In the genomic region with DNA sequence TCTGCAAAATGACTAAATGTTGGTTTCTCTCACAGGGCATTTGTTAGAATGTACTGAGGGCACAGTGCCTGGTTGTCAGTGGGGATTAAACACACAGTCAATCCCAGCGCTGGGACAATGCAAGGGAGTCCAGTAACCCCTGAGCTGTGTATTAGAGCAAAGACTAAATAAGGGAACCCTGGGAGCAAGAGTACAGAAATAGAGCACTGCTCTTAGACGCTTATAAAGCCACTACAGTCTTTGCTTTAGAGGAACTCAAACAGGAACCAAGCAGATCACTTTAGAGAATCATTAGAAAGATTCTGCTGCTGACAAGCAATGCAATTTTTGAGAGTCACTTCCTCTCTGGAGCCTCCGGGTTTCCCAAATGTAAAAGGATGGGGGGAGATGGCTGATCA, we compare ENCODE assay signal across 22 cellular contexts.
DNase-seq lines count a peak whose midpoint lies in the region; ATAC-seq and TF ChIP-seq lines count a peak whose summit lies in the region.
"Had no signal": no experiment of that assay in that cellular context is flagged by ENCODE, and none has a peak within 500 bp of the region (broad histone marks: within the 10 kb centered on the region; RNA-seq: fewer than 3 reads in every experiment).

No MANE protein-coding gene starts in this region.

- intact Hi-C loops in left cardiac atrium (cut with DNase I), result no loop called here

- H3K4me3 ChIP-seq in OCI-LY3 (ENCODE audit: low read length) (no peak overlapping the region), suprapubic skin (no peak overlapping the region)
- H3K4me3 ChIP-seq: tibial artery had no signal

- TF ChIP-seq CTCF in OCI-LY3 (IDR thresholded peaks at IDR 0.05; ENCODE audit: low read depth, low read length), result no peak
- TF ChIP-seq CTCF in suprapubic skin (IDR thresholded peaks at IDR 0.05), result no peak

- H4K20me1 ChIP-seq in OCI-LY3 (ENCODE audit: insufficient read depth, low read length), result no peaks in the 10 kb centered on the region

- TF ChIP-seq POLR2A in suprapubic skin (IDR thresholded peaks at IDR 0.05), result no peak

- peak; percentile 32 for DNase-seq in NCI-H82 (lab: John Stamatoyannopoulos, UW)
- no peak for DNase-seq in NCI-H82 treated with DMSO at 0.1 percent for 48 hours (lab: John Stamatoyannopoulos, UW; ENCODE audit: unreplicated experiment)
- no peak for DNase-seq in left cardiac atrium
- DNase-seq in suprapubic skin (ENCODE audit: low spot score in 2 of 2), result no peak
- DNase-seq in activated gamma-delta T cell (lab: John Stamatoyannopoulos, UW), result no peak
- no peak for DNase-seq in activated CD8-positive, alpha-beta memory T cell treated with anti-CD3 and anti-CD28 coated beads, Interleukin-2, amount 50 U/mL, for 4 hours
- DNase-seq: activated CD4-positive, alpha-beta T cell treated with anti-CD3 and anti-CD28 coated beads for 1 hour; activated gamma-delta T cell treated with Interleukin-2 at 50 U/mL for 16 hours; amniotic stem cell; DMS79; HCEC 1CT; KG1; NCI-H2171 treated with DMSO at 0.1 percent for 48 hours; NCI-H748 treated with DMSO at 0.1 percent for 48 hours; small intestine; stimulated activated CD4-positive, alpha-beta T cell treated with anti-CD3 and anti-CD28 coated beads, Interleukin-4, amount 100 ng/mL, for 24 hours; stimulated activated CD8-positive, alpha-beta memory T cell treated with anti-CD3 and anti-CD28 coated beads, Interleukin-4, amount 100 ng/mL, for 48 hours; tibial artery had no signal

- H3K9me3 ChIP-seq in OCI-LY3 (ENCODE audit: insufficient read depth, low read length) (no peaks in the 10 kb centered on the region), suprapubic skin (no peaks in the 10 kb centered on the region)
- H3K9me3 ChIP-seq: tibial artery had no signal

- H3K9ac ChIP-seq in OCI-LY3 (ENCODE audit: low read length), result peak overlapping the region; percentile 39; the same call in 1 of the 2 replicates
- H3K9ac ChIP-seq: parathyroid adenoma had no signal

- H3K79me2 ChIP-seq in OCI-LY3 (ENCODE audit: low read length), result no peaks in the 10 kb centered on the region
- H3K79me2 ChIP-seq: parathyroid adenoma had no signal

- H3K27ac ChIP-seq in OCI-LY3 (ENCODE audit: low read length), result peak overlapping the region; percentile 45
- H3K27ac ChIP-seq in suprapubic skin, result peak overlapping the region; percentile 45
- H3K27ac ChIP-seq: 22Rv1, parathyroid adenoma had no signal

- H3K27me3 ChIP-seq in OCI-LY3 (ENCODE audit: low read depth, low read length) (no peaks in the 10 kb centered on the region), suprapubic skin (no peaks in the 10 kb centered on the region)
- H3K27me3 ChIP-seq: tibial artery had no signal

- TF ChIP-seq EP300 in suprapubic skin (IDR thresholded peaks at IDR 0.05), result no peak

- ATAC-seq in left cardiac atrium, result peak; percentile 36 to 46
- ATAC-seq in HG02759 (IDR thresholded peaks at IDR 0.05; ENCODE audit: unreplicated experiment), result no peak

- H2AFZ ChIP-seq in OCI-LY3 (ENCODE audit: low read depth, low read length), result peak overlapping the region; percentile 53; the same call in 1 of the 2 replicates
- H2AFZ ChIP-seq: parathyroid adenoma had no signal

- H3K4me2 ChIP-seq in OCI-LY3 (ENCODE audit: low read length), result peak overlapping the region; percentile 49

- H3K36me3 ChIP-seq in OCI-LY3 (replicated peaks; ENCODE audit: low read depth, low read length) (no peaks in the 10 kb centered on the region), suprapubic skin (no peaks in the 10 kb centered on the region)
- H3K36me3 ChIP-seq: tibial artery had no signal

- H3K4me1 ChIP-seq in OCI-LY3 (ENCODE audit: low read length) (peaks cover 36% of the 10 kb centered on the region), suprapubic skin (peaks cover 21% of the 10 kb centered on the region)
- H3K4me1 ChIP-seq: parathyroid adenoma had no signal

- 54% methylated on average over 3 of the region's 3 CpGs for WGBS in suprapubic skin
